In the genomic region with DNA sequence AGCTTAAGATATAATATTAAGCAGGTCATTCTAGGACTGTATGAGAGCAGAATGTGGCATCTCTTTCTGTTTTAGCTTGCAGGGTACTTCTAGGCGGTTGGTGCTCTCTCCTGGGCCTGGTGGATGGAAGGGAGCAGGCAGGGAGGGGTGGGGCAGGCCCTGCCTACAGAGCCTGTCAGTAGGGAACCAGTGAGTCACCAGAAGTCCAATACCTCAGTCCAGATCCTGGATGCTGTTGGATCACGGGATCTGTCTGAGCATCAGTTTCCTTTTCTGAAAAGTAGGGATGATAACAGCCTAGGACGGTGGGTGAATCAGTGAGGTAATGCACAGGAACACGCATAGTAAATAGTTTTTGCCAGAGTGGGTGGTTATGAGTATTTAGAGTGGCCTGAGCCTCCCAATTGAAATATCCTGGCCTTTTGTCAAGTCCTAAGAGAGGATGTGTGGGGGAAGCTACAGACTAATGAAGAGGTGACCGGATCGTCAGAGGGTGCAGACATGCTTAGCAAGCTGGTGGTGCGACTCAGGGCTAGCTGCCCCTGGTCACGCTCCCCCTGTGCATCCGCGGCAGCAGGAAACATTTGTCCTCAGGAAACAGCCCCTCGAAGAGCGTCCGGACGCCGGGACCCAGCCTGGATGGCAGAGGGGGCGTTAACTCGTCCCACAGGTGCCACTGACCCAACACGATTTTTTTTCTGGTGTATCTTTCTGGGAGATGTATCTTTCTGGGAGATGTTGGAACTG, we compare ENCODE assay signal across 12 cellular contexts. TPM values are rescaled to one million over a fixed set of nuclear protein-coding genes. Genes with fewer than 3 reads are reported as not detected.
DNase-seq lines count a peak whose midpoint lies in the region; ATAC-seq and TF ChIP-seq lines count a peak whose summit lies in the region.
"Had no signal": no experiment of that assay in that cellular context is flagged by ENCODE, and none has a peak within 500 bp of the region (broad histone marks: within the 10 kb centered on the region; RNA-seq: fewer than 3 reads in every experiment).

No MANE protein-coding gene starts in this region.

- H3K36me3 Mint-ChIP-seq in GM23338 (ENCODE audit: low read depth) (no peaks in the 10 kb centered on the region), brain (no peaks in the 10 kb centered on the region)

- no peak for TF ChIP-seq EP300 in stomach (IDR thresholded peaks at IDR 0.05)

- H3K27ac ChIP-seq in GM23338 (ENCODE audit: low read depth) (no peak overlapping the region), left ventricle myocardium inferior (replicated peaks) (peak overlapping the region; percentile 61), stomach (peak overlapping the region in 4 of 5 donors; percentile 22 to 71 (median 54))

- WGBS in stomach, 5 donors: 72 to 81% (median 77%) methylated on average over 18 of the region's 18 CpGs

- TF ChIP-seq POLR2A in stomach (IDR thresholded peaks at IDR 0.05): no peak

- intact Hi-C loops in left ventricle myocardium inferior (cut with micrococcal nuclease): loop anchor here (10.0 kb wide), 1 partner anchor 72 kb away; no protein-coding TSS in a partner anchor
- intact Hi-C loops in stomach (cut with DNase I; ENCODE audit: low total_unique reads): no loop called here

- TF ChIP-seq CTCF in GM23338 (conservative IDR thresholded peaks at IDR 0.05; ENCODE audit: low read depth in 2 of 2): no peak
- no peak for TF ChIP-seq CTCF in brain (conservative IDR thresholded peaks at IDR 0.05)
- no peak for TF ChIP-seq CTCF in left ventricle myocardium inferior (IDR thresholded peaks at IDR 0.05; ENCODE audit: borderline replicate concordance)
- no peak for TF ChIP-seq CTCF in stomach (IDR thresholded peaks at IDR 0.05)

- no peak overlapping the region for H3K4me2 ChIP-seq in GM23338

- 0 out of 2 replicates have a peak overlapping the region, but pooled peaks have one; percentile 21 for H3K27ac Mint-ChIP-seq in GM23338
- H3K27ac Mint-ChIP-seq in brain: peak overlapping the region; percentile 11 to 85 (median 66)

- no peak overlapping the region for H2AFZ ChIP-seq in GM23338

- no peaks in the 10 kb centered on the region for H3K9me2 ChIP-seq in GM23338 (ENCODE audit: insufficient read depth)

- H4K20me1 ChIP-seq in GM23338 (replicated peaks; ENCODE audit: insufficient read depth): no peaks in the 10 kb centered on the region

- H3K27me3 Mint-ChIP-seq in GM23338 (ENCODE audit: insufficient read depth, low read depth, poor library complexity) (peaks cover 18% of the 10 kb centered on the region), brain (no peaks in the 10 kb centered on the region)

- H3K4me3 Mint-ChIP-seq in GM23338 (no peak overlapping the region), brain (no peak overlapping the region)

- peaks cover 19% of the 10 kb centered on the region for H3K4me1 Mint-ChIP-seq in GM23338
- H3K4me1 Mint-ChIP-seq in brain: peaks cover 47% of the 10 kb centered on the region

- no peaks in the 10 kb centered on the region for H3K27me3 ChIP-seq in GM23338 (ENCODE audit: insufficient read depth)
- H3K27me3 ChIP-seq in left ventricle myocardium inferior (ENCODE audit: low read depth): no peaks in the 10 kb centered on the region
- no peaks in the 10 kb centered on the region for H3K27me3 ChIP-seq in stomach

- H3K4me3 ChIP-seq in GM23338: no peak overlapping the region
- peak overlapping the region; percentile 22 for H3K4me3 ChIP-seq in left ventricle myocardium inferior
- H3K4me3 ChIP-seq in stomach: no peak overlapping the region
- H3K4me3 ChIP-seq: lung had no signal

- no peaks in the 10 kb centered on the region for H3K79me2 ChIP-seq in GM23338 (replicated peaks; ENCODE audit: insufficient read depth)

- H3K9me3 ChIP-seq in left ventricle myocardium inferior (replicated peaks) (no peaks in the 10 kb centered on the region), stomach (no peaks in the 10 kb centered on the region)

- no peak for ATAC-seq in GM23338
- no peak for ATAC-seq in GM18867 (IDR thresholded peaks at IDR 0.05; ENCODE audit: unreplicated experiment)
- ATAC-seq: HepG2 had no signal

- no peaks in the 10 kb centered on the region for H3K9me3 Mint-ChIP-seq in GM23338
- peaks cover 0 to 9% (median 0%) of the 10 kb centered on the region in 5 experiments for H3K9me3 Mint-ChIP-seq in brain

- no peaks in the 10 kb centered on the region for H3K36me3 ChIP-seq in GM23338 (ENCODE audit: insufficient read depth)
- no peaks in the 10 kb centered on the region for H3K36me3 ChIP-seq in left ventricle myocardium inferior
- no peaks in the 10 kb centered on the region for H3K36me3 ChIP-seq in stomach

- H3F3A ChIP-seq in GM23338 (replicated peaks; ENCODE audit: low read depth): no peaks in the 10 kb centered on the region

- DNase-seq in GM23338 (ENCODE audit: low spot score) (no peak), left ventricle myocardium inferior (no peak), stomach (no peak), SIG-M5 (lab: John Stamatoyannopoulos, UW) (no peak), KG1 (lab: John Stamatoyannopoulos, UW) (no peak), DMS53 treated with DMSO at 0.1 percent for 48 hours (lab: John Stamatoyannopoulos, UW; ENCODE audit: unreplicated experiment) (no peak)
- DNase-seq: NCI-H526 treated with DMSO at 0.1 percent for 48 hours, T-helper 9 cell had no signal

- H3K4me1 ChIP-seq in GM23338 (ENCODE audit: insufficient read depth) (no peaks in the 10 kb centered on the region; the same call in 1 of the 2 replicates), left ventricle myocardium inferior (peaks cover 91% of the 10 kb centered on the region), stomach (peaks cover 10 to 27% (median 17%) of the 10 kb centered on the region in 4 donors)

TF ChIP-seq in GM23338, 12 proteins besides CTCF, POLR2A, EP300 and RAD21 (continues in another document):
- TF ChIP-seq, protein P1, sequence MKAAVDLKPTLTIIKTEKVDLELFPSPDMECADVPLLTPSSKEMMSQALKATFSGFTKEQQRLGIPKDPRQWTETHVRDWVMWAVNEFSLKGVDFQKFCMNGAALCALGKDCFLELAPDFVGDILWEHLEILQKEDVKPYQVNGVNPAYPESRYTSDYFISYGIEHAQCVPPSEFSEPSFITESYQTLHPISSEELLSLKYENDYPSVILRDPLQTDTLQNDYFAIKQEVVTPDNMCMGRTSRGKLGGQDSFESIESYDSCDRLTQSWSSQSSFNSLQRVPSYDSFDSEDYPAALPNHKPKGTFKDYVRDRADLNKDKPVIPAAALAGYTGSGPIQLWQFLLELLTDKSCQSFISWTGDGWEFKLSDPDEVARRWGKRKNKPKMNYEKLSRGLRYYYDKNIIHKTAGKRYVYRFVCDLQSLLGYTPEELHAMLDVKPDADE (IDR thresholded peaks at IDR 0.05): no peak
- TF ChIP-seq CREB1 (CRISPR knock-in tag; IDR thresholded peaks at IDR 0.05; ENCODE audit: low read depth): no peak
- no peak for TF ChIP-seq POLR2AphosphoS5 (IDR thresholded peaks at IDR 0.05; ENCODE audit: low read depth)
- TF ChIP-seq JUNB (IDR thresholded peaks at IDR 0.05; ENCODE audit: unreplicated experiment): no peak
- no peak for TF ChIP-seq ZNF331 (CRISPR knock-in tag; IDR thresholded peaks at IDR 0.05; ENCODE audit: low read depth)
- no peak for TF ChIP-seq EZH2 (IDR thresholded peaks at IDR 0.05; ENCODE audit: low read depth, unreplicated experiment)
- no peak for TF ChIP-seq ZNF114 (CRISPR knock-in tag; IDR thresholded peaks at IDR 0.05)

RNA-seq across cellular contexts. Expression of a gene that starts 23.9 kb away (rescaled TPM):
- total RNA-seq in GM23338 (2014; rRNA removed; shearing (Covaris generic)): 37.2 and 37.4 TPM in 2 replicates
- polyA plus RNA-seq in GM23338 (2016; fragmentation: Nextera tagmentation; extraction: Ambion mirVana) (22.6 and 22.7 TPM in 2 replicates), brain (ENCODE audit: insufficient read depth, low read depth, low replicate concordance) (55.4 TPM), stomach (1 to 10 TPM; 3.0 to 4.7 (median 4.7) TPM)
- total RNA-seq in left ventricle myocardium inferior (74.8 TPM), stomach (10 to 100 TPM in 4 of 5 donors, 1 to 10 TPM in 1; 8.2 to 33.0 (median 17.3) TPM)
- total RNA-seq: HepG2 had no signal
- polyA plus RNA-seq: HepG2 had no signal

RNA-seq across cellular contexts. Expression of a gene that starts 55.9 kb away (rescaled TPM):
- total RNA-seq in GM23338 (2014; rRNA removed; shearing (Covaris generic)): 24.1 and 29.9 TPM in 2 replicates
- 5.8 and 6.2 TPM in 2 replicates for polyA plus RNA-seq in GM23338 (2016; fragmentation: Nextera tagmentation; extraction: Ambion mirVana)
- 599 TPM for polyA plus RNA-seq in brain (ENCODE audit: insufficient read depth, low read depth, low replicate concordance)
- total RNA-seq in left ventricle myocardium inferior: 41.0 TPM
- total RNA-seq in stomach: 1,000 to 10,000 TPM in 2 of 5 donors, 100 to 1,000 TPM in 3; 304 to 2,162 (median 853) TPM
- polyA plus RNA-seq in stomach: 100 to 1,000 TPM; 220 to 641 (median 274) TPM
